10 cellular contexts compared by ENCODE assay signal in the genomic region with DNA sequence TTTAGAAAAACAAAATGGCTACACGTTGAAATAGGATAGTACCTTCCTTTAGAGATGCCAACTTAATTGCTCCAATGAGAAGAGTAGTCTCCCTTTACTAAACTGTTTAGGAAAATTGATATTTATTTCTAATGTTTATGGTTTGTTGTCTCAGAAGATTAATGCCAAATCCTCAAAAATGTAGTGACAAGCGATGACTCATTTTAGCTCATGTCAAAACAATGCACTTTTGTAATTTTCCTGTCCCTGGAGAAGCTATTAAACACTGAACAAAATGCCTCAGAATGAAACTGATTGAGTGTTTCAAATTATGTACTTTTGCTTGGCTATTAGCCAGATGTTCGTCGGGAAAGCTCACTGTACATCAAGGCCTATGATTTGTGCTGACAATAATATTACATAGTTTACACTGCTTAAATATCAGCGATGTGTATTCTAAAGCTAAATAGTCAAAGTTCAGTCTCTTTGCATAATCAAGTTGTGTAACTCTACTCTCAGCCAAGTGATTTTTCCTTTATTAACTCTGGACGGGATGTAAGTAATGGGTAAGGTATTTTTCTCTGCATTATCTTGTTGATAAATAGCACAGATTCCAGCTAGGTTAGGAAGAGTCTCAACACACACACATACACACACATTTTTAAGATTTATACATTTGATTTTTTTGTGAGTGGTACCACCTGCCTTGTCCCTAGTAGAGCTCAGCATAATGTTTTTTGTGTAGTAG.
A peak's percentile ranks its signal among the peaks of the same experiment; 100 is the strongest.
DNase-seq lines count a peak whose midpoint lies in the region; ATAC-seq and TF ChIP-seq lines count a peak whose summit lies in the region.
"Had no signal": no experiment of that assay in that cellular context is flagged by ENCODE, and none has a peak within 500 bp of the region (broad histone marks: within the 10 kb centered on the region; RNA-seq: fewer than 3 reads in every experiment).

No MANE protein-coding gene starts in this region.

- DNase-seq in NCI-H2196 (lab: John Stamatoyannopoulos, UW; ENCODE audit: unreplicated experiment), result peak; percentile 33
- DNase-seq in NCI-H2196 treated with DMSO at 0.1 percent for 48 hours (lab: John Stamatoyannopoulos, UW; ENCODE audit: unreplicated experiment), result no peak
- DNase-seq in WTC11 (ENCODE audit: low spot score), result no peak
- peak; percentile 19 for DNase-seq in hepatic stellate cell (ENCODE audit: low spot score)
- no peak for DNase-seq in SHP77 (lab: John Stamatoyannopoulos, UW)
- no peak for DNase-seq in left colon
- DNase-seq: activated T-cell treated with anti-CD3 and anti-CD28 coated beads for 4 hours had no signal

- no peaks in the 10 kb centered on the region for H3K4me1 ChIP-seq in urinary bladder (ENCODE audit: insufficient read depth)

- H3K4me1 Mint-ChIP-seq in WTC11, result peaks cover 31% of the 10 kb centered on the region

- H3K36me3 Mint-ChIP-seq in WTC11, result no peaks in the 10 kb centered on the region

- TF ChIP-seq CTCF in WTC11 (IDR thresholded peaks at IDR 0.05), result no peak

- H3K4me3 ChIP-seq in urinary bladder (ENCODE audit: low read depth, low read length), result no peak overlapping the region

- H3K27ac Mint-ChIP-seq in WTC11, result peak overlapping the region; percentile 7; the same call in 1 of the 2 replicates

- no peaks in the 10 kb centered on the region for H3K27me3 Mint-ChIP-seq in WTC11 (ENCODE audit: low read depth)

- H3K27ac ChIP-seq in urinary bladder (ENCODE audit: low read depth), result peak overlapping the region; percentile 2
- H3K27ac ChIP-seq: C4-2B had no signal

- CTCF ChIA-PET in WTC11 (lab: Charles Lee), result interaction anchor here (1.4 kb wide), 1 partner anchor 19 kb away, joined by 3 read pairs; no protein-coding TSS in a partner anchor

- ATAC-seq in WTC11 (no peak), left colon (no peak), GM18858 (IDR thresholded peaks at IDR 0.05; ENCODE audit: unreplicated experiment) (no peak)

- no peaks in the 10 kb centered on the region for H3K36me3 ChIP-seq in urinary bladder (ENCODE audit: insufficient read depth)

- POLR2A ChIA-PET in WTC11 (lab: Charles Lee), result no interaction called here

- 31% methylated on average over 6 of the region's 6 CpGs for WGBS in urinary bladder

- no peak overlapping the region for H3K4me3 Mint-ChIP-seq in WTC11

- no peaks in the 10 kb centered on the region for H3K9me3 Mint-ChIP-seq in WTC11

- intact Hi-C loops in left colon (cut with DNase I, micrococcal nuclease), result no loop called here

TF ChIP-seq in WTC11, 78 proteins besides CTCF, POLR2A, EP300 and RAD21:
- peak; percentile 40; the same call in 1 of the 2 replicates for TF ChIP-seq GABPB1 (CRISPR knock-in tag; IDR thresholded peaks at IDR 0.05)
- no peak for TF ChIP-seq CBFB (CRISPR knock-in tag; IDR thresholded peaks at IDR 0.05; ENCODE audit: low read depth)

Comparison
In these comparisons a context has a peak if more than half of its experiments do, and no peak if none do; other contexts are left out.
1. DNase-seq: peak in NCI-H2196 (single experiment) and hepatic stellate cell (single experiment); none in NCI-H2196 treated with DMSO at 0.1 percent for 48 hours (single experiment), WTC11 (single experiment), SHP77 (0 of 2) and left colon (0 of 2).